In genomic region chr7:1965579-1966294, GRCh38 we compare ENCODE assay signal across 15 cellular contexts.
"Had no signal": no experiment of that assay in that cellular context is flagged by ENCODE, and none has a peak within 500 bp of the region (broad histone marks: within the 10 kb centered on the region; RNA-seq: fewer than 3 reads in every experiment).

No MANE protein-coding gene starts in this region.

- DNase-seq: activated B cell treated with CpG ODN at 0.5 μM for 24 hours; activated CD4-positive, alpha-beta T cell treated with anti-CD3 and anti-CD28 coated beads, Interleukin-2, amount 10 ng/mL, durations not matched to agents 7 days and 5 days; activated CD8-positive, alpha-beta memory T cell treated with anti-CD3 and anti-CD28 coated beads for 24 hours; activated naive CD4-positive, alpha-beta T cell treated with anti-CD3 and anti-CD28 coated beads for 36 hours; body of pancreas; endodermal cell; erythroblast; mesendoderm; sigmoid colon; stimulated activated CD4-positive, alpha-beta T cell treated with anti-CD3 and anti-CD28 coated beads, Interleukin-12 subunit alpha, Interleukin-12 subunit beta, amount 100 ng/mL, for 4 hours had no signal

- H3K27me3 Mint-ChIP-seq: activated B cell treated with CpG ODN at 0.5 μM for 24 hours; activated CD4-positive, alpha-beta T cell treated with anti-CD3 and anti-CD28 coated beads, Interleukin-2, amount 10 ng/mL, durations not matched to agents 7 days and 5 days; activated T-helper 17 cell treated with anti-CD3 and anti-CD28 coated beads, Interleukin-2, amount 50 U/mL, for 72 hours; central memory CD8-positive, alpha-beta T cell had no signal

- H3K27me3 ChIP-seq: adrenal gland, body of pancreas, sigmoid colon had no signal

- ATAC-seq: activated T-helper 17 cell treated with anti-CD3 and anti-CD28 coated beads, Interleukin-2, amount 50 U/mL, for 72 hours; body of pancreas had no signal

- H3K36me3 ChIP-seq: adrenal gland, sigmoid colon had no signal

- H3K4me1 ChIP-seq: adrenal gland, body of pancreas, sigmoid colon had no signal

- H3K4me3 ChIP-seq: adrenal gland, body of pancreas, sigmoid colon had no signal

- H3K27ac ChIP-seq: adrenal gland, body of pancreas, sigmoid colon had no signal

- H3K9me3 ChIP-seq: adrenal gland, sigmoid colon had no signal

- H3K27ac Mint-ChIP-seq: activated B cell treated with CpG ODN at 0.5 μM for 24 hours; activated CD4-positive, alpha-beta T cell treated with anti-CD3 and anti-CD28 coated beads, Interleukin-2, amount 10 ng/mL, durations not matched to agents 7 days and 5 days; activated naive CD4-positive, alpha-beta T cell treated with anti-CD3 and anti-CD28 coated beads for 36 hours; activated T-helper 17 cell treated with anti-CD3 and anti-CD28 coated beads, Interleukin-2, amount 50 U/mL, for 72 hours; stimulated activated naive CD8-positive, alpha-beta T cell treated with anti-CD3 and anti-CD28 coated beads, Interleukin-15, Interleukin-2, amounts not matched to agents 100 ng/mL and 50 ng/mL, for 24 hours; T-helper 1 cell treated with Interleukin-12 subunit alpha and Interleukin-12 subunit beta and Interleukin-4 antibody, amounts not matched to agents 30 μg/mL and 1 μg/mL, for 36 hours had no signal

- H3K4me3 Mint-ChIP-seq: activated B cell treated with CpG ODN at 0.5 μM for 24 hours; activated CD4-positive, alpha-beta T cell treated with anti-CD3 and anti-CD28 coated beads, Interleukin-2, amount 10 ng/mL, durations not matched to agents 7 days and 5 days; activated naive CD4-positive, alpha-beta T cell treated with anti-CD3 and anti-CD28 coated beads for 36 hours; activated T-helper 17 cell treated with anti-CD3 and anti-CD28 coated beads, Interleukin-2, amount 50 U/mL, for 72 hours; central memory CD8-positive, alpha-beta T cell; endodermal cell; stimulated activated naive CD8-positive, alpha-beta T cell treated with anti-CD3 and anti-CD28 coated beads, Interleukin-15, Interleukin-2, amounts not matched to agents 100 ng/mL and 50 ng/mL, for 24 hours; T-helper 1 cell treated with Interleukin-12 subunit alpha and Interleukin-12 subunit beta and Interleukin-4 antibody, amounts not matched to agents 30 μg/mL and 1 μg/mL, for 36 hours had no signal
